ENCODE assay signal across 14 cellular contexts in genomic region chr12:116665666-116666304, GRCh38.
"Had no signal": no experiment of that assay in that cellular context is flagged by ENCODE, and none has a peak within 500 bp of the region (broad histone marks: within the 10 kb centered on the region; RNA-seq: fewer than 3 reads in every experiment).

No MANE protein-coding gene starts in this region.

- H3K9me3 ChIP-seq: neutrophil, right lobe of liver had no signal

- H3K36me3 ChIP-seq: neutrophil, right lobe of liver had no signal

- H3K27me3 ChIP-seq: neutrophil, right lobe of liver had no signal

- H3K4me3 ChIP-seq: coronary artery, right lobe of liver had no signal

- DNase-seq: activated CD4-positive, alpha-beta T cell treated with anti-CD3 and anti-CD28 coated beads for 48 hours; activated naive CD4-positive, alpha-beta T cell treated with anti-CD3 and anti-CD28 coated beads, Interleukin-2, amount 10 ng/mL, durations not matched to agents 7 days and 5 days; activated T-cell treated with anti-CD3 and anti-CD28 coated beads for 4 hours; central memory CD4-positive, alpha-beta T cell; effector memory CD4-positive, alpha-beta T cell; naive B cell; right lobe of liver; stimulated activated CD4-positive, alpha-beta T cell treated with anti-CD3 and anti-CD28 coated beads, Interleukin-12 subunit alpha, Interleukin-12 subunit beta, amount 100 ng/mL, for 4 hours; stimulated activated naive CD4-positive, alpha-beta T cell; T1000; trophoblast cell had no signal

- H3K27ac ChIP-seq: coronary artery, neutrophil, right lobe of liver, VCaP had no signal
